12 cellular contexts compared by ENCODE assay signal in genomic region chr4:154368060-154368459, GRCh38.
DNase-seq lines count a peak whose midpoint lies in the region; ATAC-seq, FAIRE-seq and TF ChIP-seq lines count a peak whose summit lies in the region.
"Had no signal": no experiment of that assay in that cellular context is flagged by ENCODE, and none has a peak within 500 bp of the region (broad histone marks: within the 10 kb centered on the region; RNA-seq: fewer than 3 reads in every experiment).

No MANE protein-coding gene starts in this region.

- H3K4me3 ChIP-seq in GM12878 (no peak overlapping the region), heart right ventricle (no peak overlapping the region), SJCRH30 (no peak overlapping the region)
- H3K4me3 ChIP-seq: coronary artery, GM23248 had no signal

- 6% methylated on average over 4 of the region's 4 CpGs for WGBS in GM12878 (ENCODE audit: insufficient coverage, insufficient replicate concordance, low lambda C conversion rate, missing lambda C conversion rate)
- 67 to 79% methylated on average over 4 of the region's 4 CpGs for WGBS in heart right ventricle, 2 donors

- H3K36me3 ChIP-seq in GM12878 (ENCODE audit: control insufficient read depth in 2 of 2, insufficient read depth in 2 of 2, low read length in 1 of 2) (no peaks in the 10 kb centered on the region), heart right ventricle (no peaks in the 10 kb centered on the region), SJCRH30 (no peaks in the 10 kb centered on the region)

- H3K79me2 ChIP-seq in GM12878 (ENCODE audit: control insufficient read depth, insufficient read depth, low read length) = no peaks in the 10 kb centered on the region

- H3K9ac ChIP-seq in GM12878 (ENCODE audit: control insufficient read depth, insufficient read depth, low read length) = no peak overlapping the region
- H3K9ac ChIP-seq: GM23248 had no signal

- intact Hi-C loops in GM12878 (cut with micrococcal nuclease; ENCODE audit: unreplicated experiment) (no loop called here), heart right ventricle (cut with DNase I) (no loop called here)

- RAD21 ChIA-PET in GM12878 (lab: Charles Lee; ENCODE audit: unreplicated experiment) = interaction anchor here (1.3 kb wide), 1 partner anchor 139 kb away, joined by 3 read pairs; no protein-coding TSS in a partner anchor

- SMC1A ChIA-PET in GM12878 (lab: Charles Lee; ENCODE audit: uncharacterized antibody, unreplicated experiment) = no interaction called here

- in situ Hi-C loops in GM12878 (cut with MboI) = no loop called here

- H3K27ac ChIP-seq in GM12878 (ENCODE audit: control insufficient read depth, insufficient read depth) (no peak overlapping the region), heart right ventricle (no peak overlapping the region), SJCRH30 (no peak overlapping the region)
- H3K27ac ChIP-seq: coronary artery, GM23248 had no signal

- POLR2A ChIA-PET in GM12878 (lab: Charles Lee) = no interaction called here

- TF ChIP-seq CTCF in GM12878 (IDR thresholded peaks at IDR 0.05 in 2 of 3, conservative IDR thresholded peaks at IDR 0.05 in 1 of 3; ENCODE audit: control insufficient read depth in 2 of 3, extremely low read depth in 1 of 3, insufficient read depth in 1 of 3, low read depth in 3 of 3, low read length in 3 of 3) (no peak), heart right ventricle (IDR thresholded peaks at IDR 0.05) (no peak)

- BruUV-seq in GM12878 (replicated peaks; lab: Mats Ljungman, UMichigan) = no TSS peak

- ATAC-seq in GM19023 (IDR thresholded peaks at IDR 0.05; ENCODE audit: unreplicated experiment) (peak; percentile 46), GM21576 (IDR thresholded peaks at IDR 0.05; ENCODE audit: unreplicated experiment) (peak; percentile 72), HG03159 (IDR thresholded peaks at IDR 0.05; ENCODE audit: unreplicated experiment) (peak; percentile 73), GM12878 (peak; percentile 62), heart right ventricle (no peak)
- ATAC-seq: PC-3 had no signal

- CTCF ChIA-PET in GM12878 (lab: Yijun Ruan, JAX) = interaction anchor here (0.6 kb wide), 1 partner anchor 294 kb away, joined by 5 read pairs; no protein-coding TSS in a partner anchor

- no peak for DNase-seq in GM12878 (ENCODE audit: low read depth, low spot score)
- DNase-seq in SIG-M5 treated with dmso at 0.1 percent for 504 hours (lab: John Stamatoyannopoulos, UW; ENCODE audit: unreplicated experiment) = no peak
- DNase-seq in heart right ventricle = no peak
- no peak for DNase-seq in SJCRH30
- DNase-seq: activated CD8-positive, alpha-beta memory T cell treated with anti-CD3 and anti-CD28 coated beads for 24 hours; GM23248; NCI-H187; PC-3 had no signal

- H3K9me3 ChIP-seq in GM12878 (replicated peaks; ENCODE audit: control insufficient read depth, insufficient read depth, low read length) = no peaks in the 10 kb centered on the region
- no peaks in the 10 kb centered on the region for H3K9me3 ChIP-seq in heart right ventricle
- no peaks in the 10 kb centered on the region for H3K9me3 ChIP-seq in SJCRH30 (replicated peaks)

- no peak overlapping the region for H2AFZ ChIP-seq in GM12878 (ENCODE audit: control insufficient read depth, low read depth, low read length)
- H2AFZ ChIP-seq: GM23248 had no signal

- no peaks in the 10 kb centered on the region for H4K20me1 ChIP-seq in GM12878 (ENCODE audit: control insufficient read depth, insufficient read depth)

- no peak for TF ChIP-seq EP300 in GM12878 (IDR thresholded peaks at IDR 0.05; ENCODE audit: borderline replicate concordance in 1 of 2, control insufficient read depth in 1 of 2, low read depth in 2 of 2, low read length in 2 of 2)

- H3K27me3 ChIP-seq in GM12878 (replicated peaks in 1 of 2; ENCODE audit: control insufficient read depth in 2 of 2, insufficient read depth in 2 of 2, low read length in 1 of 2) (no peaks in the 10 kb centered on the region), heart right ventricle (peaks cover 0 to 26% (median 0%) of the 10 kb centered on the region in 7 donors), SJCRH30 (no peaks in the 10 kb centered on the region)

- no peak for FAIRE-seq in GM12878 (lab: Jason Lieb, UNC)

- H3K4me1 ChIP-seq in GM12878 (ENCODE audit: control insufficient read depth, insufficient read depth, low read length) (no peaks in the 10 kb centered on the region), heart right ventricle (peaks cover 0 to 10% (median 0%) of the 10 kb centered on the region in 9 donors), SJCRH30 (no peaks in the 10 kb centered on the region)

- H3K4me2 ChIP-seq in GM12878 (ENCODE audit: control insufficient read depth, insufficient read depth) = peak overlapping the region; percentile 36; the same call in 1 of the 2 replicates

- TF ChIP-seq RAD21 in GM12878 (IDR thresholded peaks at IDR 0.05; ENCODE audit: insufficient read depth, low read depth, low read length) = no peak

- no peak for TF ChIP-seq POLR2A in GM12878 (IDR thresholded peaks at IDR 0.05; ENCODE audit: low read depth, low read length)

TF ChIP-seq in GM12878, 131 proteins besides CTCF, POLR2A, EP300 and RAD21:
- TF ChIP-seq SPI1 (IDR thresholded peaks at IDR 0.05; ENCODE audit: borderline replicate concordance, insufficient read depth, low read depth, low read length) (peak; percentile 48; the same call in 1 of the 2 replicates), ZNF274 (IDR thresholded peaks at IDR 0.05; ENCODE audit: insufficient read depth, insufficient read length) (no peak)
TF ChIP-seq in GM12878: peak in this region for 1.

Comparison
In these comparisons a context has a peak if more than half of its experiments do, and no peak if none do; other contexts are left out.
1. ATAC-seq: peak in GM19023 (single experiment), GM21576 (single experiment), HG03159 (single experiment) and GM12878 (single experiment); none in heart right ventricle (0 of 8).